Comparison of ENCODE assay signal across 8 cellular contexts in genomic region chr1:53413175-53414001, GRCh38. TPM values are rescaled to one million over a fixed set of nuclear protein-coding genes. Genes with fewer than 3 reads are reported as not detected.
DNase-seq lines count a peak whose midpoint lies in the region; ATAC-seq and TF ChIP-seq lines count a peak whose summit lies in the region.

No MANE protein-coding gene starts in this region.

- H3K4me3 Mint-ChIP-seq in activated T-helper 1 cell treated with anti-CD3 and anti-CD28 coated beads, Interleukin-12 subunit alpha, Interleukin-12 subunit beta, Interleukin-2, Interleukin-4 antibody, amounts not matched to agents 30 ng/mL and 10 ng/mL and 1 ng/mL, durations not matched to agents 14 hours and 24 hours and 36 hours: peak overlapping the region; percentile 68

- no peaks in the 10 kb centered on the region for H3K36me3 ChIP-seq in kidney epithelial cell (ENCODE audit: control insufficient read depth, insufficient read depth, low read length)

- intact Hi-C loops in activated T-helper 1 cell treated with anti-CD3 and anti-CD28 coated beads, Interleukin-12 subunit alpha, Interleukin-12 subunit beta, Interleukin-2, Interleukin-4 antibody, amounts not matched to agents 30 ng/mL and 10 ng/mL and 1 ng/mL, durations not matched to agents 14 hours and 24 hours and 36 hours (cut with micrococcal nuclease): loop anchor here (1.0 to 10.0 kb wide), 11 partner anchors 20 to 991 kb away; partner anchors contain the start of genes CPT2, CZIB, ECHDC2 and IFT25

- H3K9me3 Mint-ChIP-seq in activated T-helper 1 cell treated with anti-CD3 and anti-CD28 coated beads, Interleukin-12 subunit alpha, Interleukin-12 subunit beta, Interleukin-2, Interleukin-4 antibody, amounts not matched to agents 30 ng/mL and 10 ng/mL and 1 ng/mL, durations not matched to agents 14 hours and 24 hours and 36 hours: no peaks in the 10 kb centered on the region

- peaks cover 86% of the 10 kb centered on the region for H3K4me1 Mint-ChIP-seq in activated T-helper 1 cell treated with anti-CD3 and anti-CD28 coated beads, Interleukin-12 subunit alpha, Interleukin-12 subunit beta, Interleukin-2, Interleukin-4 antibody, amounts not matched to agents 30 ng/mL and 10 ng/mL and 1 ng/mL, durations not matched to agents 14 hours and 24 hours and 36 hours (ENCODE audit: low read depth)

- in situ Hi-C loops in GM13976 (cut with MboI; ENCODE audit: low sequenced_read_pairs, unreplicated experiment): no loop called here

- DNase-seq in GM13976 (ENCODE audit: low spot score) (peak; percentile 54), LHCN-M2 (ENCODE audit: low read depth) (peak; percentile 91), kidney epithelial cell (ENCODE audit: low read depth) (peak; percentile 93), NCI-H524 treated with DMSO at 0.1 percent for 48 hours (lab: John Stamatoyannopoulos, UW) (no peak), OCI-M2 (lab: John Stamatoyannopoulos, UW; ENCODE audit: unreplicated experiment) (no peak)
- DNase-seq in activated T-helper 1 cell treated with anti-CD3 and anti-CD28 coated beads, Interleukin-12 subunit alpha, Interleukin-12 subunit beta, Interleukin-2, Interleukin-4 antibody, amounts not matched to agents 30 ng/mL and 10 ng/mL and 1 ng/mL, durations not matched to agents 14 hours and 24 hours and 36 hours (ENCODE audit: low spot score): peak; percentile 73
- DNase-seq in stimulated activated CD8-positive, alpha-beta memory T cell treated with anti-CD3 and anti-CD28 coated beads, Interleukin-4, amount 100 ng/mL, for 4 hours (ENCODE audit: low read depth in 2 of 2, low spot score in 1 of 2): peak; percentile 5 to 42

- H3K27me3 ChIP-seq in kidney epithelial cell (ENCODE audit: control insufficient read depth, insufficient read depth, low read length): no peaks in the 10 kb centered on the region

- no peak overlapping the region for H3K4me3 ChIP-seq in kidney epithelial cell (ENCODE audit: low read depth, low read length)

- H3K27ac Mint-ChIP-seq in activated T-helper 1 cell treated with anti-CD3 and anti-CD28 coated beads, Interleukin-12 subunit alpha, Interleukin-12 subunit beta, Interleukin-2, Interleukin-4 antibody, amounts not matched to agents 30 ng/mL and 10 ng/mL and 1 ng/mL, durations not matched to agents 14 hours and 24 hours and 36 hours: peak overlapping the region; percentile 95

- ATAC-seq in HG03135 (IDR thresholded peaks at IDR 0.05; ENCODE audit: unreplicated experiment): no peak

- peaks cover 3% of the 10 kb centered on the region for H3K36me3 Mint-ChIP-seq in activated T-helper 1 cell treated with anti-CD3 and anti-CD28 coated beads, Interleukin-12 subunit alpha, Interleukin-12 subunit beta, Interleukin-2, Interleukin-4 antibody, amounts not matched to agents 30 ng/mL and 10 ng/mL and 1 ng/mL, durations not matched to agents 14 hours and 24 hours and 36 hours (ENCODE audit: low read depth)

- H3K27me3 Mint-ChIP-seq in activated T-helper 1 cell treated with anti-CD3 and anti-CD28 coated beads, Interleukin-12 subunit alpha, Interleukin-12 subunit beta, Interleukin-2, Interleukin-4 antibody, amounts not matched to agents 30 ng/mL and 10 ng/mL and 1 ng/mL, durations not matched to agents 14 hours and 24 hours and 36 hours (ENCODE audit: insufficient read depth): no peaks in the 10 kb centered on the region

- TF ChIP-seq CTCF in GM13976 (IDR thresholded peaks at IDR 0.05; ENCODE audit: borderline replicate concordance, control extremely low read depth, extremely low read depth, insufficient read depth, missing control alignments): no peak
- no peak for TF ChIP-seq CTCF in kidney epithelial cell (IDR thresholded peaks at IDR 0.05; ENCODE audit: insufficient read depth, low read length, poor library complexity, severe bottlenecking)

RNA-seq across cellular contexts. Expression of gene DMRTB1, which starts 45.8 kb away (rescaled TPM):
- total RNA-seq in LHCN-M2 (2014; rRNA removed) (not detected in 2 replicates), kidney epithelial cell (not detected in 2 replicates)
- polyA plus RNA-seq in LHCN-M2 (2012): not detected
- total RNA-seq in activated T-helper 1 cell treated with anti-CD3 and anti-CD28 coated beads, Interleukin-12 subunit alpha, Interleukin-12 subunit beta, Interleukin-2, Interleukin-4 antibody, amounts not matched to agents 30 ng/mL and 10 ng/mL and 1 ng/mL, durations not matched to agents 14 hours and 24 hours and 36 hours: not detected in 2 replicates

Comparison
In these comparisons a context has a peak if more than half of its experiments do, and no peak if none do; other contexts are left out.
1. DNase-seq: peak in GM13976 (single experiment), LHCN-M2 (single experiment), activated T-helper 1 cell treated with anti-CD3 and anti-CD28 coated beads, Interleukin-12 subunit alpha, Interleukin-12 subunit beta, Interleukin-2, Interleukin-4 antibody, amounts not matched to agents 30 ng/mL and 10 ng/mL and 1 ng/mL, durations not matched to agents 14 hours and 24 hours and 36 hours (single experiment), kidney epithelial cell (single experiment) and stimulated activated CD8-positive, alpha-beta memory T cell treated with anti-CD3 and anti-CD28 coated beads, Interleukin-4, amount 100 ng/mL, for 4 hours (2 of 2); none in NCI-H524 treated with DMSO at 0.1 percent for 48 hours (single experiment) and OCI-M2 (single experiment).